ENCODE assay signal across 11 cellular contexts in the genomic region with DNA sequence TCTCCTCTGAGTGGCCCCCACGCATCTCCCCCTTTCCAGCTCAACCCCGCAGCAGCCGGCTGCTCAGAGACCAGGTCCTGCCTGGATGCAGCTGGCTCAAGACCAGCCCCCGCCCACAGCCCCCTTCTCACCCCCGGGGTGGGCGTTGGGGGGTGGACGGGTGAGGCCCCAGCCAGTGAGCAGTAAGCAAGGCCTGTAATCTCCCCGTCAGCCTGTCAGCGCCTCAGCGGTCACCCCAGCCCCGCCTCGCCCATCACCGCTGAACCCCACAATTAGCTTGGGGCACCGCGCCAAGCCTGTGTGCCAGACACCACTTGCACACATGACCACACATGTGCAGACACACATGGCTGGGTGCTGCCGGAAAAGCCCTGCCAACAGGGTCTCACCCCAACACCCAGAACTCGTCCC. TPM values are rescaled to one million over a fixed set of nuclear protein-coding genes. Genes with fewer than 3 reads are reported as not detected.
A peak's percentile ranks its signal among the peaks of the same experiment; 100 is the strongest.
DNase-seq lines count a peak whose midpoint lies in the region; ATAC-seq, FAIRE-seq and TF ChIP-seq lines count a peak whose summit lies in the region.
"Had no signal": no experiment of that assay in that cellular context is flagged by ENCODE, and none has a peak within 500 bp of the region (broad histone marks: within the 10 kb centered on the region; RNA-seq: fewer than 3 reads in every experiment).

No MANE protein-coding gene starts in this region.

- peak overlapping the region; percentile 96 to 100 (median 99) for H3K4me2 ChIP-seq in BLaER1 treated with 17β-estradiol and CSF1 and Interleukin-3, amounts not matched to agents 10 nM and 100 nM
- no peak overlapping the region for H3K4me2 ChIP-seq in parathyroid adenoma (ENCODE audit: low read length)

- peak overlapping the region; percentile 62 to 98 (median 78) for H3K9ac ChIP-seq in BLaER1 treated with 17β-estradiol and CSF1 and Interleukin-3, amounts not matched to agents 10 nM and 100 nM
- peak overlapping the region; percentile 47 for H3K9ac ChIP-seq in endocrine pancreas (ENCODE audit: control insufficient read depth, insufficient read depth, low read length)
- H3K9ac ChIP-seq in parathyroid adenoma, result no peak overlapping the region

- H3K4me3 ChIP-seq in BLaER1 treated with 17β-estradiol and CSF1 and Interleukin-3, amounts not matched to agents 10 nM and 100 nM, result peak overlapping the region; percentile 26 to 100 (median 58)
- H3K4me3 ChIP-seq in endocrine pancreas (ENCODE audit: control insufficient read depth, insufficient read depth, low read length) (no peak overlapping the region), parathyroid adenoma (ENCODE audit: low read depth, low read length) (no peak overlapping the region), psoas muscle (no peak overlapping the region)
- H3K4me3 ChIP-seq: mucosa of descending colon had no signal

- H3K79me2 ChIP-seq in parathyroid adenoma, result peaks cover 45% of the 10 kb centered on the region

- H3K27me3 ChIP-seq in BLaER1 treated with 17β-estradiol and CSF1 and Interleukin-3, amounts not matched to agents 10 nM and 100 nM, result no peaks in the 10 kb centered on the region
- H3K27me3 ChIP-seq in endocrine pancreas (ENCODE audit: control insufficient read depth, insufficient read depth, low read length), result no peaks in the 10 kb centered on the region
- H3K27me3 ChIP-seq in parathyroid adenoma (ENCODE audit: control insufficient read depth, insufficient read depth, low read length), result no peaks in the 10 kb centered on the region
- H3K27me3 ChIP-seq in psoas muscle (ENCODE audit: insufficient read depth in 3 of 3, low read length in 2 of 3), result peaks cover 0 to 6% (median 0%) of the 10 kb centered on the region in 3 donors

- DNase-seq in NCI-H2227 treated with DMSO at 0.1 percent for 48 hours (lab: John Stamatoyannopoulos, UW) (peak; percentile 50), psoas muscle (no peak), HTR-8/SVneo (ENCODE audit: insufficient read length, low spot score) (no peak)
- DNase-seq: activated naive CD4-positive, alpha-beta T cell treated with anti-CD3 and anti-CD28 coated beads for 36 hours; NCI-H446 treated with DMSO at 0.1 percent for 48 hours had no signal

- H2AFZ ChIP-seq in parathyroid adenoma, result no peak overlapping the region

- WGBS in psoas muscle, 3 donors, result 70 to 72% (median 72%) methylated on average over 14 to 17 of the region's 17 CpGs

- no peak for TF ChIP-seq CTCF in parathyroid adenoma (IDR thresholded peaks at IDR 0.05)
- no peak for TF ChIP-seq CTCF in psoas muscle (IDR thresholded peaks at IDR 0.05)

- H3K36me3 ChIP-seq in BLaER1 treated with 17β-estradiol and CSF1 and Interleukin-3, amounts not matched to agents 10 nM and 100 nM, result peaks cover 0 to 17% (median 0%) of the 10 kb centered on the region in 11 experiments; a peak in 2 of 22 replicates
- H3K36me3 ChIP-seq in endocrine pancreas (ENCODE audit: control insufficient read depth, insufficient read depth, low read length) (no peaks in the 10 kb centered on the region), parathyroid adenoma (ENCODE audit: control insufficient read depth, insufficient read depth, low read length) (no peaks in the 10 kb centered on the region), psoas muscle (ENCODE audit: insufficient read depth in 1 of 2, low read depth in 1 of 2) (no peaks in the 10 kb centered on the region)

- H3K9me3 ChIP-seq in BLaER1 treated with 17β-estradiol and CSF1 and Interleukin-3, amounts not matched to agents 10 nM and 100 nM (replicated peaks in 1 of 11), result no peaks in the 10 kb centered on the region
- H3K9me3 ChIP-seq in endocrine pancreas (ENCODE audit: control insufficient read depth, low read length), result no peaks in the 10 kb centered on the region
- no peaks in the 10 kb centered on the region for H3K9me3 ChIP-seq in parathyroid adenoma (ENCODE audit: control insufficient read depth, low read length)
- H3K9me3 ChIP-seq in psoas muscle, result no peaks in the 10 kb centered on the region
- H3K9me3 ChIP-seq: mucosa of descending colon had no signal

- intact Hi-C loops in psoas muscle (cut with DNase I), result no loop called here

- no peak for FAIRE-seq in HTR-8/SVneo (lab: Jason Lieb, UNC)

- peak overlapping the region; percentile 46 to 98 (median 93); a peak in 20 of 22 replicates for H3K27ac ChIP-seq in BLaER1 treated with 17β-estradiol and CSF1 and Interleukin-3, amounts not matched to agents 10 nM and 100 nM
- H3K27ac ChIP-seq in parathyroid adenoma, result peak overlapping the region; percentile 95
- no peak overlapping the region for H3K27ac ChIP-seq in psoas muscle

- peaks cover 77 to 96% (median 92%) of the 10 kb centered on the region in 11 experiments for H4K20me1 ChIP-seq in BLaER1 treated with 17β-estradiol and CSF1 and Interleukin-3, amounts not matched to agents 10 nM and 100 nM

- ATAC-seq in psoas muscle (no peak), HG02973 (IDR thresholded peaks at IDR 0.05; ENCODE audit: unreplicated experiment) (no peak), GM18502 (IDR thresholded peaks at IDR 0.05; ENCODE audit: poor library complexity, unreplicated experiment) (no peak)

- peaks cover 84 to 96% (median 94%) of the 10 kb centered on the region in 10 experiments for H3K4me1 ChIP-seq in BLaER1 treated with 17β-estradiol and CSF1 and Interleukin-3, amounts not matched to agents 10 nM and 100 nM
- H3K4me1 ChIP-seq in endocrine pancreas (ENCODE audit: control insufficient read depth, insufficient read depth, low read length) (no peaks in the 10 kb centered on the region), parathyroid adenoma (peaks cover 34% of the 10 kb centered on the region), psoas muscle (peaks cover 46% of the 10 kb centered on the region)

RNA-seq across cellular contexts. Expression of a gene that starts 5.9 kb away (rescaled TPM):
- total RNA-seq in psoas muscle, result 10 to 100 TPM; 13.6 to 43.7 (median 15.0) TPM
- 10 to 100 TPM in 1 of 3 donors, 1 to 10 TPM in 2; 3.9 to 11.6 (median 5.8) TPM for polyA plus RNA-seq in psoas muscle

RNA-seq across cellular contexts. Expression of a gene that starts 25.2 kb away (rescaled TPM):
- 1 to 10 TPM in 2 of 4 donors, under 1 TPM in 2; 0.57 to 1.6 (median 0.94) TPM for total RNA-seq in psoas muscle
- under 1 TPM; 0.46 to 0.93 (median 0.81) TPM for polyA plus RNA-seq in psoas muscle

RNA-seq across cellular contexts. Expression of a gene that starts 31.4 kb away (rescaled TPM):
- total RNA-seq in psoas muscle, result 1 to 10 TPM; 4.4 to 6.3 (median 5.4) TPM
- polyA plus RNA-seq in psoas muscle, result 1 to 10 TPM; 1.7 to 5.3 (median 4.0) TPM

RNA-seq across cellular contexts. Expression of a gene that starts 40.1 kb away (rescaled TPM):
- total RNA-seq in psoas muscle, result 100 to 1,000 TPM; 107 to 178 (median 145) TPM
- 100 to 1,000 TPM in 2 of 3 donors, 10 to 100 TPM in 1; 57.4 to 148 (median 131) TPM for polyA plus RNA-seq in psoas muscle

RNA-seq across cellular contexts. Expression of a gene that starts 41.5 kb away (rescaled TPM):
- total RNA-seq in psoas muscle, result 10 to 100 TPM; 36.6 to 48.2 (median 42.5) TPM
- polyA plus RNA-seq in psoas muscle, result 10 to 100 TPM; 31.6 to 43.7 (median 32.1) TPM

Comparison
In these comparisons a context has a peak if more than half of its experiments do, and no peak if none do; other contexts are left out.
1. H3K4me3 ChIP-seq: peak in BLaER1 treated with 17β-estradiol and CSF1 and Interleukin-3, amounts not matched to agents 10 nM and 100 nM (10 of 10); none in endocrine pancreas (single experiment), parathyroid adenoma (single experiment) and psoas muscle (single experiment).